ENCODE assay signal across 17 cellular contexts in the genomic region with DNA sequence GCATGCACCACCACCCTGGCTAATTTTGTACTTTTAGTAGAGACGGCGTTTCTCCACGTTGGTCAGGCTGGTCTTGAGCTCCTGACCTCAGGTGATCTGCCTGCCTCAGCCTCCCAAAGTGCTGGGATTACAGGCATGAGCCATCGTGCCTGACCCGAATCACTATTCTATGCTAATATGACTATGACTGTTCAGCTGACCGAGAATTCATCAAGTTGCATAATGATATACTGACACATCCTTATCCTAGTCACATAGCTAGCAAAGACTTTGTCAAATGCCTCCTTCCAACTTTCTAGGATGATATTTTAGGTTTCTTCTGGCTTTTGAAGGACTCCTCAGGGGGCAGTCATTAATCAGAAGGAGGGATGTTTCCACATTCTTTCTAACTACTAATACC. TPM values are rescaled to one million over a fixed set of nuclear protein-coding genes. Genes with fewer than 3 reads are reported as not detected.
DNase-seq lines count a peak whose midpoint lies in the region; ATAC-seq and TF ChIP-seq lines count a peak whose summit lies in the region.
"Had no signal": no experiment of that assay in that cellular context is flagged by ENCODE, and none has a peak within 500 bp of the region (broad histone marks: within the 10 kb centered on the region; RNA-seq: fewer than 3 reads in every experiment).

No MANE protein-coding gene starts in this region.

- no peak overlapping the region for H3K4me2 ChIP-seq in mammary epithelial cell (ENCODE audit: insufficient read depth, low read depth, low read length)
- H3K4me2 ChIP-seq: BLaER1, GM23338 had no signal

- peaks cover 4% of the 10 kb centered on the region for H3K27me3 Mint-ChIP-seq in activated CD8-positive, alpha-beta memory T cell treated with anti-CD3 and anti-CD28 coated beads, Interleukin-2, amount 10 ng/mL, durations not matched to agents 7 days and 5 days

- no peak overlapping the region for H3K27ac Mint-ChIP-seq in activated CD8-positive, alpha-beta memory T cell treated with anti-CD3 and anti-CD28 coated beads, Interleukin-2, amount 10 ng/mL, durations not matched to agents 7 days and 5 days
- H3K27ac Mint-ChIP-seq: CD14-positive monocyte; CD4-positive, alpha-beta memory T cell; GM23338 had no signal

- BruUV-seq in mammary epithelial cell (replicated peaks; lab: Mats Ljungman, UMichigan) = no TSS peak

- peaks cover 1% of the 10 kb centered on the region for H3K79me2 ChIP-seq in mammary epithelial cell (ENCODE audit: insufficient read depth, low read length)

- H3K4me1 Mint-ChIP-seq in activated CD8-positive, alpha-beta memory T cell treated with anti-CD3 and anti-CD28 coated beads, Interleukin-2, amount 10 ng/mL, durations not matched to agents 7 days and 5 days = no peaks in the 10 kb centered on the region
- H3K4me1 Mint-ChIP-seq: CD14-positive monocyte; CD4-positive, alpha-beta memory T cell had no signal

- H3K27me3 ChIP-seq in mammary epithelial cell (ENCODE audit: insufficient read depth, low read length) = no peaks in the 10 kb centered on the region

- no peaks in the 10 kb centered on the region for H4K20me1 ChIP-seq in mammary epithelial cell (ENCODE audit: insufficient read depth, low read length)

- DNase-seq in RKO (ENCODE audit: low spot score) = peak; percentile 28
- peak; percentile 37 for DNase-seq in mammary epithelial cell
- peak; percentile 75 for DNase-seq in fibroblast of mammary gland (ENCODE audit: low read depth)
- DNase-seq in coronary artery (ENCODE audit: low spot score) = no peak
- no peak for DNase-seq in activated CD8-positive, alpha-beta memory T cell treated with anti-CD3 and anti-CD28 coated beads, Interleukin-2, amount 10 ng/mL, durations not matched to agents 7 days and 5 days
- DNase-seq: CD4-positive, alpha-beta memory T cell; DMS79 treated with DMSO at 0.1 percent for 48 hours; HCEC 1CT; IMR-90 had no signal

- CTCF ChIA-PET in mammary epithelial cell (lab: Charles Lee; ENCODE audit: low non-redundant PET) = no interaction called here
- CTCF ChIA-PET in activated CD8-positive, alpha-beta memory T cell treated with anti-CD3 and anti-CD28 coated beads, Interleukin-2, amount 10 ng/mL, durations not matched to agents 7 days and 5 days (lab: Charles Lee) = no interaction called here

- H2AFZ ChIP-seq in mammary epithelial cell (ENCODE audit: low read depth, low read length) = no peak overlapping the region
- H2AFZ ChIP-seq: GM23338 had no signal

- H3K4me1 ChIP-seq in mammary epithelial cell (ENCODE audit: insufficient read depth, low read length) = no peaks in the 10 kb centered on the region
- H3K4me1 ChIP-seq: BLaER1 had no signal

- H3K27ac ChIP-seq in mammary epithelial cell (ENCODE audit: insufficient read depth, low read depth, low read length) (no peak overlapping the region), coronary artery (no peak overlapping the region)
- H3K27ac ChIP-seq: BLaER1, HL-60 had no signal

- H3K36me3 ChIP-seq in mammary epithelial cell (ENCODE audit: insufficient read depth, low read length) = no peaks in the 10 kb centered on the region
- H3K36me3 ChIP-seq: BLaER1 had no signal

- intact Hi-C loops in mammary epithelial cell (cut with micrococcal nuclease) = no loop called here

- dilution Hi-C loops in mammary epithelial cell (cut with HindIII; ENCODE audit: low sequenced_read_pairs) = no loop called here

- WGBS in mammary epithelial cell (ENCODE audit: low coverage, missing lambda C conversion rate) = 65% methylated on average over 6 of the region's 6 CpGs

- ATAC-seq in GM21737 (IDR thresholded peaks at IDR 0.05; ENCODE audit: unreplicated experiment) (no peak), GM19023 (IDR thresholded peaks at IDR 0.05; ENCODE audit: unreplicated experiment) (no peak)
- no peak for ATAC-seq in activated CD8-positive, alpha-beta memory T cell treated with anti-CD3 and anti-CD28 coated beads, Interleukin-2, amount 10 ng/mL, durations not matched to agents 7 days and 5 days
- ATAC-seq: GM12878, GM23338, K562 had no signal

- H3K4me3 Mint-ChIP-seq in activated CD8-positive, alpha-beta memory T cell treated with anti-CD3 and anti-CD28 coated beads, Interleukin-2, amount 10 ng/mL, durations not matched to agents 7 days and 5 days = no peak overlapping the region
- H3K4me3 Mint-ChIP-seq: CD14-positive monocyte; CD4-positive, alpha-beta memory T cell; GM23338 had no signal

- no peak overlapping the region for H3K4me3 ChIP-seq in mammary epithelial cell (replicated peaks in 1 of 3; ENCODE audit: insufficient read depth in 1 of 3, low read depth in 2 of 3, low read length in 3 of 3)
- H3K4me3 ChIP-seq in fibroblast of mammary gland (ENCODE audit: control insufficient read depth, low read depth, low read length) = no peak overlapping the region
- H3K4me3 ChIP-seq in coronary artery = no peak overlapping the region
- H3K4me3 ChIP-seq: BLaER1, GM12878, GM23338, K562 had no signal

- no peaks in the 10 kb centered on the region for H3K9me3 ChIP-seq in mammary epithelial cell (replicated peaks; ENCODE audit: insufficient read depth, low read length)
- H3K9me3 ChIP-seq: BLaER1 had no signal

- H3K9me3 Mint-ChIP-seq in activated CD8-positive, alpha-beta memory T cell treated with anti-CD3 and anti-CD28 coated beads, Interleukin-2, amount 10 ng/mL, durations not matched to agents 7 days and 5 days (ENCODE audit: low read depth) = no peaks in the 10 kb centered on the region
- H3K9me3 Mint-ChIP-seq: CD4-positive, alpha-beta memory T cell; GM23338 had no signal

- in situ Hi-C loops in mammary epithelial cell (cut with MboI; ENCODE audit: low sequenced_read_pairs in 2 of 2) = no loop called here

- no peaks in the 10 kb centered on the region for H3K36me3 Mint-ChIP-seq in activated CD8-positive, alpha-beta memory T cell treated with anti-CD3 and anti-CD28 coated beads, Interleukin-2, amount 10 ng/mL, durations not matched to agents 7 days and 5 days
- H3K36me3 Mint-ChIP-seq: CD14-positive monocyte; CD4-positive, alpha-beta memory T cell had no signal

- H3K9ac ChIP-seq in mammary epithelial cell (ENCODE audit: insufficient read depth, low read length) = no peak overlapping the region
- H3K9ac ChIP-seq: BLaER1 had no signal

- TF ChIP-seq CTCF in mammary epithelial cell (conservative IDR thresholded peaks at IDR 0.05 in 1 of 2, IDR thresholded peaks at IDR 0.05 in 1 of 2; ENCODE audit: extremely low read depth in 1 of 2, insufficient read depth in 1 of 2, low read depth in 1 of 2, low read length in 2 of 2) = no peak
- TF ChIP-seq CTCF in fibroblast of mammary gland (conservative IDR thresholded peaks at IDR 0.05; ENCODE audit: control insufficient read depth, insufficient read depth, low read depth, low read length) = no peak
- TF ChIP-seq CTCF in coronary artery (IDR thresholded peaks at IDR 0.05) = no peak

RNA-seq across cellular contexts. Expression of a gene that starts 4.8 kb away (rescaled TPM):
- 100 to 1,000 TPM in 1 of 2 donors, 1 to 10 TPM in 1; 4.0 to 146 TPM for total RNA-seq in mammary epithelial cell
- polyA plus RNA-seq in mammary epithelial cell = 152 TPM
- 268 TPM for polyA minus RNA-seq in mammary epithelial cell
- not detected for total RNA-seq in activated CD8-positive, alpha-beta memory T cell treated with anti-CD3 and anti-CD28 coated beads, Interleukin-2, amount 10 ng/mL, durations not matched to agents 7 days and 5 days
- total RNA-seq: CD4-positive, alpha-beta memory T cell; K562 had no signal
- polyA plus RNA-seq: CD14-positive monocyte had no signal

Comparison
In these comparisons a context has a peak if more than half of its experiments do, and no peak if none do; other contexts are left out.
1. DNase-seq: peak in RKO (single experiment), mammary epithelial cell (single experiment) and fibroblast of mammary gland (single experiment); none in coronary artery (single experiment) and activated CD8-positive, alpha-beta memory T cell treated with anti-CD3 and anti-CD28 coated beads, Interleukin-2, amount 10 ng/mL, durations not matched to agents 7 days and 5 days (single experiment).
2. RNA of a gene that starts 4.8 kb away (total RNA-seq): 4.0 to 146 TPM in mammary epithelial cell; not detected in activated CD8-positive, alpha-beta memory T cell treated with anti-CD3 and anti-CD28 coated beads, Interleukin-2, amount 10 ng/mL, durations not matched to agents 7 days and 5 days; every median in the first group is over 4 times any median in the second.